Comparison of ENCODE assay signal across 9 cellular contexts in genomic region chr10:23344251-23344841, GRCh38. TPM values are rescaled to one million over a fixed set of nuclear protein-coding genes. Genes with fewer than 3 reads are reported as not detected.
DNase-seq lines count a peak whose midpoint lies in the region; ATAC-seq and TF ChIP-seq lines count a peak whose summit lies in the region.
"Had no signal": no experiment of that assay in that cellular context is flagged by ENCODE, and none has a peak within 500 bp of the region (broad histone marks: within the 10 kb centered on the region; RNA-seq: fewer than 3 reads in every experiment).

Gene C10orf67 (minus strand): TSS chr10:23344797. CDS start chr10:23344774, 23 bp downstream.

- no CpG with 5 or more reads among the region's 31 CpGs for WGBS in H9 (ENCODE audit: extremely low coverage, insufficient read length, low lambda C conversion rate)

- H3K36me3 Mint-ChIP-seq in H9 (ENCODE audit: insufficient read depth in 1 of 3, low read depth in 3 of 3) (no peaks in the 10 kb centered on the region), activated B cell treated with CpG ODN at 0.5 μM for 24 hours (ENCODE audit: low read depth) (no peaks in the 10 kb centered on the region), mesothelial cell of epicardium (no peaks in the 10 kb centered on the region)

- H3K79me1 ChIP-seq in H9 (ENCODE audit: insufficient read depth, low read depth, low read length, poor library complexity, severe bottlenecking): no peaks in the 10 kb centered on the region

- no peak within 1 kb of the TSS for H3T11ph ChIP-seq in H9 (ENCODE audit: low read length)

- H3K9ac ChIP-seq in H9 (ENCODE audit: extremely low read depth, insufficient read length, low read length): peak within 1 kb of the TSS; percentile 17

- no peaks in the 10 kb centered on the region for H3K79me2 ChIP-seq in H9 (ENCODE audit: insufficient read depth, low read length)

- H2BK20ac ChIP-seq in H9 (ENCODE audit: low read depth, low read length, poor library complexity, severe bottlenecking): no peak within 1 kb of the TSS

- H2BK15ac ChIP-seq in H9 (ENCODE audit: low read depth, low read length): no peak within 1 kb of the TSS

- H2BK5ac ChIP-seq in H9 (ENCODE audit: insufficient read length, low read length): no peak within 1 kb of the TSS

- no peaks in the 10 kb centered on the region for H3K36me3 ChIP-seq in thoracic aorta

- H3K27me3 ChIP-seq in H9 (ENCODE audit: insufficient read depth, low read length) (peaks cover 4% of the 10 kb centered on the region), thoracic aorta (replicated peaks; ENCODE audit: insufficient read depth) (no peaks in the 10 kb centered on the region)

- peak within 1 kb of the TSS; percentile 81 to 93 for H3K4me3 Mint-ChIP-seq in H9
- peak within 1 kb of the TSS; percentile 85 for H3K4me3 Mint-ChIP-seq in activated B cell treated with CpG ODN at 0.5 μM for 24 hours
- H3K4me3 Mint-ChIP-seq in mesothelial cell of epicardium: peak within 1 kb of the TSS; percentile 76

- peak within 1 kb of the TSS; percentile 94 for H3K4me2 ChIP-seq in H9 (ENCODE audit: insufficient read depth, insufficient read length, low read length)

- H3K18ac ChIP-seq in H9 (ENCODE audit: insufficient read length, low read depth, low read length): no peak within 1 kb of the TSS

- H3K4ac ChIP-seq in H9 (ENCODE audit: low read depth, low read length): no peak within 1 kb of the TSS

- no peaks in the 10 kb centered on the region for H3K9me3 Mint-ChIP-seq in H9
- H3K9me3 Mint-ChIP-seq in activated B cell treated with CpG ODN at 0.5 μM for 24 hours: no peaks in the 10 kb centered on the region
- H3K9me3 Mint-ChIP-seq in mesothelial cell of epicardium: no peaks in the 10 kb centered on the region

- no peak within 1 kb of the TSS for H4K8ac ChIP-seq in H9 (replicated peaks; ENCODE audit: insufficient read length, low read depth, low read length)

- peak within 1 kb of the TSS; percentile 87; the same call in 1 of the 2 replicates for H3K14ac ChIP-seq in H9 (ENCODE audit: insufficient read depth, low read length)

- no peak within 1 kb of the TSS for H3K27ac ChIP-seq in H9 (ENCODE audit: insufficient read length, low read depth, low read length)
- H3K27ac ChIP-seq in epithelial cell of prostate: peak within 1 kb of the TSS; percentile 26
- no peak within 1 kb of the TSS for H3K27ac ChIP-seq in thoracic aorta

- H4K20me1 ChIP-seq in H9 (ENCODE audit: control insufficient read depth, insufficient read depth, insufficient read length): no peaks in the 10 kb centered on the region

- H3K9me3 ChIP-seq in H9 (ENCODE audit: control insufficient read depth, low read depth, low read length): no peaks in the 10 kb centered on the region
- H3K9me3 ChIP-seq in thoracic aorta: no peaks in the 10 kb centered on the region

- H3K56ac ChIP-seq in H9 (ENCODE audit: insufficient read length, low read depth, low read length): no peak within 1 kb of the TSS

- DNase-seq in C1 segment of cervical spinal cord (lab: John Stamatoyannopoulos, UW) (peak in 10 of 14 donors; percentile 31 to 73 (median 53)), H9 (peak; percentile 62), activated B cell treated with CpG ODN at 0.5 μM for 24 hours (no peak), epithelial cell of prostate (ENCODE audit: low read depth, low spot score) (no peak), mesothelial cell of epicardium (ENCODE audit: low spot score in 2 of 2, unreplicated experiment in 2 of 2) (no peak), thoracic aorta (ENCODE audit: low spot score) (no peak)

- no peak within 1 kb of the TSS for H4K91ac ChIP-seq in H9 (ENCODE audit: insufficient read length, low read depth, low read length)

- peaks cover 9% of the 10 kb centered on the region for H3K23me2 ChIP-seq in H9 (ENCODE audit: insufficient read length, low read depth, low read length, poor library complexity, severe bottlenecking)

- POLR2A ChIA-PET in activated B cell treated with CpG ODN at 0.5 μM for 24 hours (lab: Charles Lee): no interaction called here

- CTCF ChIA-PET in activated B cell treated with CpG ODN at 0.5 μM for 24 hours (lab: Charles Lee): no interaction called here

- no peak within 1 kb of the TSS for H2BK12ac ChIP-seq in H9 (ENCODE audit: insufficient read length, low read depth, low read length)

- H3K4me1 Mint-ChIP-seq in H9: peaks cover 13 to 14% of the 10 kb centered on the region in 2 experiments
- H3K4me1 Mint-ChIP-seq in activated B cell treated with CpG ODN at 0.5 μM for 24 hours: peaks cover 18% of the 10 kb centered on the region
- H3K4me1 Mint-ChIP-seq in mesothelial cell of epicardium: peaks cover 18% of the 10 kb centered on the region

- H2BK120ac ChIP-seq in H9 (ENCODE audit: low read depth, low read length, poor library complexity, severe bottlenecking): no peak within 1 kb of the TSS

- intact Hi-C loops in activated B cell treated with CpG ODN at 0.5 μM for 24 hours (cut with micrococcal nuclease): loop anchor here (2.0 kb wide), 1 partner anchor 18 kb away; no protein-coding TSS in a partner anchor

- ATAC-seq in activated B cell treated with CpG ODN at 0.5 μM for 24 hours (ENCODE audit: low read depth) (peak; percentile 54), thoracic aorta (ENCODE audit: insufficient number of reproducible peaks, low FRiP score, low read depth) (no peak), GM18870 (IDR thresholded peaks at IDR 0.05; ENCODE audit: unreplicated experiment) (no peak), HG02938 (IDR thresholded peaks at IDR 0.05; ENCODE audit: unreplicated experiment) (no peak)
- ATAC-seq: HCT116 had no signal

- no peak within 1 kb of the TSS for H2AFZ ChIP-seq in H9 (ENCODE audit: low read length)

- TF ChIP-seq CTCF in H9 (conservative IDR thresholded peaks at IDR 0.05) (no peak), activated B cell treated with CpG ODN at 0.5 μM for 24 hours (IDR thresholded peaks at IDR 0.05) (no peak), mesothelial cell of epicardium (IDR thresholded peaks at IDR 0.05; ENCODE audit: unreplicated experiment) (no peak), thoracic aorta (IDR thresholded peaks at IDR 0.05) (no peak)

- H3K4me1 ChIP-seq in H9 (ENCODE audit: insufficient read depth, low read length) (no peaks in the 10 kb centered on the region), thoracic aorta (ENCODE audit: control insufficient read depth in 1 of 2, low read depth in 2 of 2) (peaks cover 0 to 5% of the 10 kb centered on the region in 2 donors)

- H3K27ac Mint-ChIP-seq in H9 (peak within 1 kb of the TSS in 1 of 3 experiments; percentile 70; a peak in 1 of 7 replicates), activated B cell treated with CpG ODN at 0.5 μM for 24 hours (peak within 1 kb of the TSS; percentile 31), mesothelial cell of epicardium (peak within 1 kb of the TSS; percentile 41)

- H3K4me3 ChIP-seq in thoracic aorta: peak within 1 kb of the TSS; percentile 71

- no peak within 1 kb of the TSS for H3K23ac ChIP-seq in H9 (ENCODE audit: insufficient read length, low read depth, low read length)

- H4K5ac ChIP-seq in H9 (ENCODE audit: insufficient read length, low read depth, low read length): no peak within 1 kb of the TSS

- peaks cover 35% of the 10 kb centered on the region for H3K27me3 Mint-ChIP-seq in H9 (ENCODE audit: low read depth)
- H3K27me3 Mint-ChIP-seq in activated B cell treated with CpG ODN at 0.5 μM for 24 hours: peaks cover 11% of the 10 kb centered on the region
- peaks cover 41% of the 10 kb centered on the region for H3K27me3 Mint-ChIP-seq in mesothelial cell of epicardium (ENCODE audit: low read depth)

- H2AK5ac ChIP-seq in H9 (ENCODE audit: insufficient read length, low read length): no peak within 1 kb of the TSS

RNA-seq across cellular contexts. Expression of gene C10orf67, which starts in this region (rescaled TPM):
- total RNA-seq in H9 (2021): not detected in 2 replicates
- not detected in 2 replicates for total RNA-seq in activated B cell treated with CpG ODN at 0.5 μM for 24 hours
- total RNA-seq in mesothelial cell of epicardium: 0.11 to 0.22 TPM in 2 of 3 replicates, not detected in the other
- not detected for total RNA-seq in thoracic aorta

Comparison
In these comparisons a context has a peak if more than half of its experiments do, and no peak if none do; other contexts are left out.
1. Peak in DNase-seq, H3K9ac ChIP-seq and H3K4me2 ChIP-seq in H9; RNA of the gene not detected or under 1 TPM.
2. Peak in ATAC-seq in activated B cell treated with CpG ODN at 0.5 μM for 24 hours; RNA of the gene not detected or under 1 TPM.
3. DNase-seq: peak in C1 segment of cervical spinal cord (10 of 14); none in activated B cell treated with CpG ODN at 0.5 μM for 24 hours (single experiment), epithelial cell of prostate (single experiment), mesothelial cell of epicardium (0 of 2) and thoracic aorta (single experiment).
4. Peak in every context shown above with its lines, with median percentiles within 50 percentile points of each other: H3K4me3 Mint-ChIP-seq.